In genomic region chr10:2949948-2950354, GRCh38 we compare ENCODE assay signal across 9 cellular contexts.
A peak's percentile ranks its signal among the peaks of the same experiment; 100 is the strongest.
DNase-seq lines count a peak whose midpoint lies in the region; ATAC-seq and TF ChIP-seq lines count a peak whose summit lies in the region.
"Had no signal": no experiment of that assay in that cellular context is flagged by ENCODE, and none has a peak within 500 bp of the region (broad histone marks: within the 10 kb centered on the region; RNA-seq: fewer than 3 reads in every experiment).

No MANE protein-coding gene starts in this region.

- peak overlapping the region in 1 of 2 donors; percentile 41 for H3K4me3 Mint-ChIP-seq in stimulated activated naive B cell treated with anti-CD40 and anti-IgM and Interleukin-4, amounts not matched to agents 10 μg/mL and 1 μg/mL and 100 μg/mL, for 72 hours

- ATAC-seq in HG03280 (IDR thresholded peaks at IDR 0.05; ENCODE audit: unreplicated experiment) (peak; percentile 55), GM19395 (IDR thresholded peaks at IDR 0.05; ENCODE audit: unreplicated experiment) (no peak)
- ATAC-seq in stimulated activated naive B cell treated with anti-CD40 and anti-IgM and Interleukin-4, amounts not matched to agents 10 μg/mL and 1 μg/mL and 100 μg/mL, for 72 hours (replicated peaks): peak in 1 of 2 donors; percentile 38

- peaks cover 30 to 58% of the 10 kb centered on the region in 2 donors for H3K4me1 Mint-ChIP-seq in stimulated activated naive B cell treated with anti-CD40 and anti-IgM and Interleukin-4, amounts not matched to agents 10 μg/mL and 1 μg/mL and 100 μg/mL, for 72 hours

- TF ChIP-seq CTCF in left ventricle myocardium inferior (IDR thresholded peaks at IDR 0.05; ENCODE audit: borderline replicate concordance): no peak

- peak; percentile 63 for DNase-seq in activated CD8-positive, alpha-beta memory T cell treated with anti-CD3 and anti-CD28 coated beads, Interleukin-2, amount 50 U/mL, for 48 hours
- DNase-seq in activated CD8-positive, alpha-beta memory T cell treated with anti-CD3 and anti-CD28 coated beads for 24 hours: no peak
- peak; percentile 35 for DNase-seq in activated T-helper 9 cell treated with anti-CD3 and anti-CD28 coated beads, Interleukin-2, amount 50 U/mL, for 16 hours (ENCODE audit: low read depth)
- peak; percentile 32 for DNase-seq in stimulated activated naive B cell treated with anti-CD40 and anti-IgM and Interleukin-4, amounts not matched to agents 10 μg/mL and 1 μg/mL and 100 μg/mL, for 72 hours
- DNase-seq in left ventricle myocardium inferior: no peak
- DNase-seq in GM19238 (ENCODE audit: insufficient read length, low spot score): no peak

- H3K27ac Mint-ChIP-seq in stimulated activated naive B cell treated with anti-CD40 and anti-IgM and Interleukin-4, amounts not matched to agents 10 μg/mL and 1 μg/mL and 100 μg/mL, for 72 hours: peak overlapping the region; percentile 97

- no peak overlapping the region for H3K27ac ChIP-seq in left ventricle myocardium inferior (replicated peaks)
- H3K27ac ChIP-seq: C4-2B had no signal

- H3K27me3 Mint-ChIP-seq in stimulated activated naive B cell treated with anti-CD40 and anti-IgM and Interleukin-4, amounts not matched to agents 10 μg/mL and 1 μg/mL and 100 μg/mL, for 72 hours: peaks cover 26 to 36% of the 10 kb centered on the region in 2 donors

- H3K27me3 ChIP-seq in left ventricle myocardium inferior (ENCODE audit: low read depth): peaks cover 73% of the 10 kb centered on the region

- intact Hi-C loops in left ventricle myocardium inferior (cut with micrococcal nuclease): no loop called here

- H3K9me3 ChIP-seq in left ventricle myocardium inferior (replicated peaks): no peaks in the 10 kb centered on the region

- peaks cover 9 to 41% of the 10 kb centered on the region in 2 donors for H3K36me3 Mint-ChIP-seq in stimulated activated naive B cell treated with anti-CD40 and anti-IgM and Interleukin-4, amounts not matched to agents 10 μg/mL and 1 μg/mL and 100 μg/mL, for 72 hours

- H3K4me1 ChIP-seq in left ventricle myocardium inferior: no peaks in the 10 kb centered on the region

- peaks cover 15 to 25% of the 10 kb centered on the region in 2 donors for H3K9me3 Mint-ChIP-seq in stimulated activated naive B cell treated with anti-CD40 and anti-IgM and Interleukin-4, amounts not matched to agents 10 μg/mL and 1 μg/mL and 100 μg/mL, for 72 hours

- H3K36me3 ChIP-seq in left ventricle myocardium inferior: no peaks in the 10 kb centered on the region

- H3K4me3 ChIP-seq in left ventricle myocardium inferior: no peak overlapping the region

Comparison
In these comparisons a context has a peak if more than half of its experiments do, and no peak if none do; other contexts are left out.
1. DNase-seq: peak in activated CD8-positive, alpha-beta memory T cell treated with anti-CD3 and anti-CD28 coated beads, Interleukin-2, amount 50 U/mL, for 48 hours (single experiment), activated T-helper 9 cell treated with anti-CD3 and anti-CD28 coated beads, Interleukin-2, amount 50 U/mL, for 16 hours (single experiment) and stimulated activated naive B cell treated with anti-CD40 and anti-IgM and Interleukin-4, amounts not matched to agents 10 μg/mL and 1 μg/mL and 100 μg/mL, for 72 hours (single experiment); none in activated CD8-positive, alpha-beta memory T cell treated with anti-CD3 and anti-CD28 coated beads for 24 hours (single experiment), left ventricle myocardium inferior (single experiment) and GM19238 (single experiment).